Comparison of ENCODE assay signal across 23 cellular contexts in the genomic region with DNA sequence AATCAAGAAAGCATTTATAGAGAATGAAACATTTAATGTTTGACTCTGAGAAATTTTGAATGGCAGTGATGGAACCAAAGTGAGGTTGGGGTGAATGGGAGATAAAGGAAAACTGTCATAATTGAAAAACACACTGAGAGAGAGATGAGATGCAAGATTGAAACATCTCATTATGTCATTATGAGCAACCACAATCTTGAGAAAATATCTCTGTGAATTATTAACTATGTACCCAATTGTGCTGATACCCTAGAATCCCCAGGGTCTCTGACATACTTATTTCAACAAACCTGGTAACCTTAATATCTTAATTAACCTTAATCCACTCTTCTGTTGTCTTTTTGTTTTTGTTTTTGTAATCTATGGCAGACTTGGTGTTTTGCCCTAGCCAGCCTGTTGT.
"Had no signal": no experiment of that assay in that cellular context is flagged by ENCODE, and none has a peak within 500 bp of the region (broad histone marks: within the 10 kb centered on the region; RNA-seq: fewer than 3 reads in every experiment).

No MANE protein-coding gene starts in this region.

- H3K4me3 ChIP-seq: K562 had no signal

- ATAC-seq: K562, Panc1, PC-3, T-cell had no signal

- H3K4me2 ChIP-seq: KMS-11, SK-N-SH had no signal

- H3K9me3 ChIP-seq: SK-N-SH had no signal

- H3K9ac ChIP-seq: KMS-11, SK-N-SH had no signal

- DNase-seq: Kasumi-1, MM.1S, NCI-H1092 treated with DMSO at 0.1 percent for 48 hours, NCI-H1436, NCI-H187 treated with DMSO at 0.1 percent for 48 hours, NCI-H2029 treated with DMSO at 0.1 percent for 48 hours, NCI-H2227 treated with DMSO at 0.1 percent for 48 hours, NCI-H446, NCI-H510A, NCI-H524 treated with DMSO at 0.1 percent for 48 hours, NCI-H69, NCI-H774, PC-3, SHP77, SK-N-SH, SW 1271, T-cell had no signal

- H3K27ac ChIP-seq: HL-60, KMS-11, RWPE1 had no signal

- FAIRE-seq: HTR-8/SVneo, K562 had no signal
